In genomic region chr10:114802177-114802576, GRCh38 we compare ENCODE assay signal across 16 cellular contexts.
"Had no signal": no experiment of that assay in that cellular context is flagged by ENCODE, and none has a peak within 500 bp of the region (broad histone marks: within the 10 kb centered on the region; RNA-seq: fewer than 3 reads in every experiment).

No MANE protein-coding gene starts in this region.

- H3K9me3 Mint-ChIP-seq: nephron progenitor cell; stimulated activated memory B cell treated with anti-CD40 and anti-IgM and Interleukin-4, amounts not matched to agents 10 μg/mL and 1 μg/mL and 100 μg/mL, for 72 hours had no signal

- H3K9me3 ChIP-seq: sigmoid colon, testis had no signal

- H3K27ac Mint-ChIP-seq: brain; mesothelial cell of epicardium; nephron progenitor cell; stimulated activated memory B cell treated with anti-CD40 and anti-IgM and Interleukin-4, amounts not matched to agents 10 μg/mL and 1 μg/mL and 100 μg/mL, for 72 hours; type B pancreatic cell had no signal

- H3K4me3 ChIP-seq: coronary artery, sigmoid colon, testis had no signal

- H3K27me3 Mint-ChIP-seq: type B pancreatic cell had no signal

- H3K4me1 Mint-ChIP-seq: brain; nephron progenitor cell; stimulated activated memory B cell treated with anti-CD40 and anti-IgM and Interleukin-4, amounts not matched to agents 10 μg/mL and 1 μg/mL and 100 μg/mL, for 72 hours had no signal

- H3K4me1 ChIP-seq: sigmoid colon, testis had no signal

- H3K36me3 Mint-ChIP-seq: brain; mesothelial cell of epicardium; stimulated activated memory B cell treated with anti-CD40 and anti-IgM and Interleukin-4, amounts not matched to agents 10 μg/mL and 1 μg/mL and 100 μg/mL, for 72 hours; type B pancreatic cell had no signal

- DNase-seq: anterior cingulate cortex; erythroblast; foreskin melanocyte; glutamatergic neuron; hypothalamus; nephron progenitor cell; nucleus accumbens; sigmoid colon; stimulated activated CD4-positive, alpha-beta T cell treated with anti-CD3 and anti-CD28 coated beads, Interleukin-4, amount 100 ng/mL, for 24 hours; T1000; testis had no signal

- H3K36me3 ChIP-seq: sigmoid colon had no signal

- H3K27me3 ChIP-seq: sigmoid colon, testis had no signal

- ATAC-seq: stimulated activated memory B cell treated with anti-CD40 and anti-IgM and Interleukin-4, amounts not matched to agents 10 μg/mL and 1 μg/mL and 100 μg/mL, for 72 hours had no signal

- H3K4me3 Mint-ChIP-seq: brain; mesothelial cell of epicardium; nephron progenitor cell; stimulated activated memory B cell treated with anti-CD40 and anti-IgM and Interleukin-4, amounts not matched to agents 10 μg/mL and 1 μg/mL and 100 μg/mL, for 72 hours; type B pancreatic cell had no signal

- H3K27ac ChIP-seq: coronary artery, sigmoid colon, testis had no signal
